22 cellular contexts compared by ENCODE assay signal in the genomic region with DNA sequence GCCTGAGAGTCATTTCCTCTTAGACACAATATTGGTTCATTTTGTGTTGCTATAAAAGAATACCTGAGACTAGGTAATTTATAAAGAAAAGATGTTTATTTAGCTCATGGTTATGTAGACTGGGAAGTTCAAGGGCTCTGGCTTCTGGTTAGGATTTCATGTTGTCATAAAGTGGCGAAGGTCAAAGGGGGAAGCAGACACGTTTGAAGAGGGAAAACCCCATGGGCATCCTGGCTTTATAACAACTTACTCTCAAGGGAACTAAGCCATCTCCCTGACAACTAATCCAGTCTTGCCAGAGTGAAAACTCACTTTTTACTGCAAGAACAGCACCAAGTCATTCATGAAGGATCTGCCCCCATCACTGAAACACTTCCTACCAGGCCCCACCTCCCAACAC.
"Had no signal": no experiment of that assay in that cellular context is flagged by ENCODE, and none has a peak within 500 bp of the region (broad histone marks: within the 10 kb centered on the region; RNA-seq: fewer than 3 reads in every experiment).

No MANE protein-coding gene starts in this region.

- H3K4me3 ChIP-seq: ascending aorta, breast epithelium, coronary artery, heart right ventricle, ovary, psoas muscle, stomach, upper lobe of left lung had no signal

- H3K4me3 Mint-ChIP-seq: activated CD4-positive, alpha-beta T cell treated with anti-CD3 and anti-CD28 coated beads, Interleukin-2, amount 10 ng/mL, durations not matched to agents 7 days and 5 days; activated naive CD4-positive, alpha-beta T cell treated with anti-CD3 and anti-CD28 coated beads, Interleukin-2, amount 10 ng/mL, durations not matched to agents 7 days and 5 days; activated naive CD8-positive, alpha-beta T cell treated with anti-CD3 and anti-CD28 coated beads, Interleukin-2, amount 50 U/mL, for 24 hours; immature natural killer cell; naive thymus-derived CD4-positive, alpha-beta T cell had no signal

- H3K27me3 Mint-ChIP-seq: activated CD4-positive, alpha-beta T cell treated with anti-CD3 and anti-CD28 coated beads, Interleukin-2, amount 10 ng/mL, durations not matched to agents 7 days and 5 days; activated naive CD4-positive, alpha-beta T cell treated with anti-CD3 and anti-CD28 coated beads, Interleukin-2, amount 10 ng/mL, durations not matched to agents 7 days and 5 days; activated naive CD8-positive, alpha-beta T cell treated with anti-CD3 and anti-CD28 coated beads, Interleukin-2, amount 50 U/mL, for 24 hours had no signal

- H3K36me3 Mint-ChIP-seq: immature natural killer cell; naive thymus-derived CD4-positive, alpha-beta T cell had no signal

- H3K4me1 ChIP-seq: breast epithelium, psoas muscle had no signal

- H3K9me3 ChIP-seq: ascending aorta, breast epithelium, heart right ventricle, ovary, psoas muscle, stomach, upper lobe of left lung had no signal

- H3K27me3 ChIP-seq: ascending aorta, breast epithelium, heart right ventricle, ovary, stomach, upper lobe of left lung had no signal

- DNase-seq: activated CD4-positive, alpha-beta T cell treated with anti-CD3 and anti-CD28 coated beads, Interleukin-2, amount 10 ng/mL, durations not matched to agents 7 days and 5 days; activated CD8-positive, alpha-beta memory T cell treated with anti-CD3 and anti-CD28 coated beads for 24 hours; activated CD8-positive, alpha-beta memory T cell treated with anti-CD3 and anti-CD28 coated beads, Interleukin-2, amount 50 U/mL, for 48 hours; activated effector memory CD4-positive, alpha-beta T cell treated with Interleukin-2 at 50 U/mL for 16 hours; activated naive CD4-positive, alpha-beta T cell treated with anti-CD3 and anti-CD28 coated beads, Interleukin-2, amount 10 ng/mL, durations not matched to agents 7 days and 5 days; activated naive CD8-positive, alpha-beta T cell treated with anti-CD3 and anti-CD28 coated beads, Interleukin-2, amount 50 U/mL, for 24 hours; activated T-cell treated with anti-CD3 and anti-CD28 coated beads, Interleukin-2, amount 50 U/mL, for 48 hours; heart right ventricle; immature natural killer cell; mesendoderm; naive thymus-derived CD4-positive, alpha-beta T cell; ovary; psoas muscle; right cardiac atrium; stimulated activated CD4-positive, alpha-beta T cell treated with anti-CD3 and anti-CD28 coated beads, Interleukin-2, amount 100 ng/mL, for 48 hours; stomach; T1000; upper lobe of left lung had no signal

- H3K9me3 Mint-ChIP-seq: activated CD4-positive, alpha-beta T cell treated with anti-CD3 and anti-CD28 coated beads, Interleukin-2, amount 10 ng/mL, durations not matched to agents 7 days and 5 days; activated naive CD4-positive, alpha-beta T cell treated with anti-CD3 and anti-CD28 coated beads, Interleukin-2, amount 10 ng/mL, durations not matched to agents 7 days and 5 days; activated naive CD8-positive, alpha-beta T cell treated with anti-CD3 and anti-CD28 coated beads, Interleukin-2, amount 50 U/mL, for 24 hours had no signal

- FAIRE-seq: endometrium had no signal

- H3K27ac Mint-ChIP-seq: activated CD4-positive, alpha-beta T cell treated with anti-CD3 and anti-CD28 coated beads, Interleukin-2, amount 10 ng/mL, durations not matched to agents 7 days and 5 days; activated naive CD4-positive, alpha-beta T cell treated with anti-CD3 and anti-CD28 coated beads, Interleukin-2, amount 10 ng/mL, durations not matched to agents 7 days and 5 days; activated naive CD8-positive, alpha-beta T cell treated with anti-CD3 and anti-CD28 coated beads, Interleukin-2, amount 50 U/mL, for 24 hours; immature natural killer cell; naive thymus-derived CD4-positive, alpha-beta T cell had no signal

- H3K4me1 Mint-ChIP-seq: immature natural killer cell had no signal

- H3K27ac ChIP-seq: ascending aorta, breast epithelium, coronary artery, heart right ventricle, ovary, psoas muscle, stomach, upper lobe of left lung had no signal

- H3K36me3 ChIP-seq: ascending aorta, breast epithelium, heart right ventricle, ovary, stomach, upper lobe of left lung had no signal
